7 cellular contexts compared by ENCODE assay signal in genomic region chr4:112109455-112110425, GRCh38. TPM values are rescaled to one million over a fixed set of nuclear protein-coding genes. Genes with fewer than 3 reads are reported as not detected.
DNase-seq lines count a peak whose midpoint lies in the region; ATAC-seq and TF ChIP-seq lines count a peak whose summit lies in the region.

No MANE protein-coding gene starts in this region.

- ATAC-seq in GM19452 (IDR thresholded peaks at IDR 0.05; ENCODE audit: unreplicated experiment) (peak; percentile 66), HG03439 (IDR thresholded peaks at IDR 0.05; ENCODE audit: unreplicated experiment) (peak; percentile 60), gastrocnemius medialis (peak; percentile 16 to 53)

- peak; percentile 43 for DNase-seq in astrocyte of the hippocampus (ENCODE audit: low read depth, low spot score)
- no peak for DNase-seq in gastrocnemius medialis
- no peak for DNase-seq in ascending aorta (ENCODE audit: low spot score in 2 of 2)
- no peak for DNase-seq in AG08395 (ENCODE audit: low spot score)
- no peak for DNase-seq in superior temporal gyrus (ENCODE audit: extremely low spot score)

- in situ Hi-C loops in gastrocnemius medialis (cut with MboI; ENCODE audit: low sequenced_read_pairs in 4 of 4), result loop anchor here in 1 of 4 donors (10.0 kb wide), 1 partner anchor 125 kb away; the partner anchor contains the start of gene AP1AR

- H3K9me3 ChIP-seq in gastrocnemius medialis (no peaks in the 10 kb centered on the region), ascending aorta (no peaks in the 10 kb centered on the region)

- H3K27ac ChIP-seq in gastrocnemius medialis (peak overlapping the region; percentile 31 to 49 (median 39)), ascending aorta (no peak overlapping the region)

- H3K4me3 ChIP-seq in gastrocnemius medialis (no peak overlapping the region), ascending aorta (no peak overlapping the region)

- TF ChIP-seq CTCF in gastrocnemius medialis (IDR thresholded peaks at IDR 0.05 in 4 of 5, conservative IDR thresholded peaks at IDR 0.05 in 1 of 5), result no peak
- TF ChIP-seq CTCF in ascending aorta (IDR thresholded peaks at IDR 0.05), result no peak

- H3K4me1 ChIP-seq in gastrocnemius medialis (no peaks in the 10 kb centered on the region), ascending aorta (peaks cover 0 to 2% of the 10 kb centered on the region in 2 donors)

- intact Hi-C loops in gastrocnemius medialis (cut with DNase I; ENCODE audit: low total_unique reads), result no loop called here
- intact Hi-C loops in ascending aorta (cut with DNase I), result no loop called here

- no peaks in the 10 kb centered on the region for H3K36me3 ChIP-seq in gastrocnemius medialis
- no peaks in the 10 kb centered on the region for H3K36me3 ChIP-seq in ascending aorta

- no peak for TF ChIP-seq POLR2A in gastrocnemius medialis (IDR thresholded peaks at IDR 0.05)

- no peaks in the 10 kb centered on the region for H3K27me3 ChIP-seq in gastrocnemius medialis
- no peaks in the 10 kb centered on the region for H3K27me3 ChIP-seq in ascending aorta

RNA-seq across cellular contexts. Expression of gene FAM241A, which starts 35.5 kb away (rescaled TPM):
- total RNA-seq in gastrocnemius medialis (1 to 10 TPM; 2.3 to 7.0 (median 3.3) TPM), ascending aorta (6.8 TPM)

Comparison
In these comparisons a context has a peak if more than half of its experiments do, and no peak if none do; other contexts are left out.
1. H3K27ac ChIP-seq: peak in gastrocnemius medialis (4 of 4); none in ascending aorta (0 of 2).
2. Peak in every context shown above with its lines, with median percentiles within 50 percentile points of each other: ATAC-seq.